29 cellular contexts compared by ENCODE assay signal in the genomic region with DNA sequence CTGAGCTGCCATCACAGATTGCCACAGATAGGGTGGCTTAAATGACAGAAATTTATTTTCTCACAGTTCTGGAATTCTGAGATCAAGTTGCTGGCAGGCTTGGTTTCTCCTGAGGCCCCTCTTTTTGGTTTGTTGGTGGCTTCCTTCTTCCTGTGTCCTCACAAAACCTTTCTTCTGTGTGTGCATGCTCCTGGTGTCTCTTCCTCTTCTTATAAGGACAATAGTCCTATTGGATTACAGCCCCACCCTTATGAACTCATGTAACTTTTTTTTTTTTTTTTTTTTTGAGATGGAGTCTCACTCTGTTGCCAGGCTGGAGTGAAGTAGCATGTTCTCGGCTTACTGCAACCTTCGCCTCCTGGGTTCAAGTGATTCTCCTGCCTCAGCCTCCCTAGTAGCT. TPM values are rescaled to one million over a fixed set of nuclear protein-coding genes. Genes with fewer than 3 reads are reported as not detected.
"Had no signal": no experiment of that assay in that cellular context is flagged by ENCODE, and none has a peak within 500 bp of the region (broad histone marks: within the 10 kb centered on the region; RNA-seq: fewer than 3 reads in every experiment).

No MANE protein-coding gene starts in this region.

- H3K4me1 Mint-ChIP-seq: activated CD4-positive, alpha-beta memory T cell treated with anti-CD3 and anti-CD28 coated beads, Interleukin-2, amount 10 ng/mL, durations not matched to agents 7 days and 5 days; activated CD4-positive, alpha-beta T cell treated with anti-CD3 and anti-CD28 coated beads, Interleukin-2, amount 10 ng/mL, durations not matched to agents 7 days and 5 days; activated naive CD4-positive, alpha-beta T cell treated with anti-CD3 and anti-CD28 coated beads, Interleukin-2, amount 50 U/mL, for 24 hours; activated naive CD8-positive, alpha-beta T cell treated with anti-CD3 and anti-CD28 coated beads, Interleukin-2, amount 50 U/mL, for 24 hours; activated T-helper 17 cell treated with anti-CD3 and anti-CD28 coated beads, Interleukin-2, amount 50 U/mL, for 72 hours; central memory CD8-positive, alpha-beta T cell; natural killer cell had no signal

- DNase-seq: activated CD4-positive, alpha-beta memory T cell treated with anti-CD3 and anti-CD28 coated beads, Interleukin-2, amount 10 ng/mL, durations not matched to agents 7 days and 5 days; activated CD4-positive, alpha-beta T cell treated with anti-CD3 and anti-CD28 coated beads, Interleukin-2, amount 10 ng/mL, durations not matched to agents 7 days and 5 days; activated naive CD8-positive, alpha-beta T cell treated with anti-CD3 and anti-CD28 coated beads, Interleukin-2, amount 50 U/mL, for 24 hours; activated T-cell treated with anti-CD3 and anti-CD28 coated beads, Interleukin-2, amount 50 U/mL, for 4 hours; dermis blood vessel endothelial cell; effector CD4-positive, alpha-beta T cell; glutamatergic neuron; left ventricle myocardium inferior; midbrain; natural killer cell; occipital lobe; stimulated activated CD4-positive, alpha-beta T cell treated with anti-CD3 and anti-CD28 coated beads, Interleukin-2, amount 100 ng/mL, for 48 hours; stimulated activated naive CD8-positive, alpha-beta T cell treated with anti-CD3 and anti-CD28 coated beads, Interleukin-15, Interleukin-2, amounts not matched to agents 100 U/mL and 50 U/mL, for 24 hours; T1000; testis; transverse colon; uterus; WERI-Rb-1 had no signal

- ATAC-seq: activated CD4-positive, CD25-positive, alpha-beta regulatory T cell treated with anti-CD3 and anti-CD28 coated beads, Interleukin-2, amount 50 U/mL, for 24 hours; activated naive CD8-positive, alpha-beta T cell treated with anti-CD3 and anti-CD28 coated beads, Interleukin-2, amount 50 U/mL, for 24 hours; activated T-cell treated with anti-CD3 and anti-CD28 coated beads, Interleukin-2, amount 50 U/mL, for 4 hours; activated T-helper 17 cell treated with anti-CD3 and anti-CD28 coated beads, Interleukin-2, amount 50 U/mL, for 72 hours; natural killer cell; stimulated activated naive CD8-positive, alpha-beta T cell treated with anti-CD3 and anti-CD28 coated beads, Interleukin-15, Interleukin-2, amounts not matched to agents 100 U/mL and 50 U/mL, for 24 hours had no signal

- H3K27ac Mint-ChIP-seq: activated CD4-positive, alpha-beta memory T cell treated with anti-CD3 and anti-CD28 coated beads, Interleukin-2, amount 10 ng/mL, durations not matched to agents 7 days and 5 days; activated CD4-positive, alpha-beta T cell treated with anti-CD3 and anti-CD28 coated beads, Interleukin-2, amount 10 ng/mL, durations not matched to agents 7 days and 5 days; activated naive CD4-positive, alpha-beta T cell treated with anti-CD3 and anti-CD28 coated beads, Interleukin-2, amount 50 U/mL, for 24 hours; activated naive CD8-positive, alpha-beta T cell treated with anti-CD3 and anti-CD28 coated beads, Interleukin-2, amount 50 U/mL, for 24 hours; activated T-helper 17 cell treated with anti-CD3 and anti-CD28 coated beads, Interleukin-2, amount 50 U/mL, for 72 hours; natural killer cell; neural progenitor cell; T-helper 1 cell treated with Interleukin-12 subunit alpha and Interleukin-12 subunit beta and Interleukin-4 antibody, amounts not matched to agents 30 μg/mL and 1 μg/mL, for 36 hours had no signal

- H3K4me1 ChIP-seq: left ventricle myocardium inferior, uterus had no signal

- H3K4me3 ChIP-seq: left ventricle myocardium inferior, neural progenitor cell, right atrium auricular region, testis, transverse colon, uterus had no signal

- H3K9me3 ChIP-seq: right atrium auricular region, testis, uterus had no signal

- H3K36me3 Mint-ChIP-seq: activated naive CD4-positive, alpha-beta T cell treated with anti-CD3 and anti-CD28 coated beads, Interleukin-2, amount 50 U/mL, for 24 hours had no signal

- H3K27me3 ChIP-seq: neural progenitor cell, right atrium auricular region, testis, transverse colon, uterus had no signal

- H3K36me3 ChIP-seq: left ventricle myocardium inferior, neural progenitor cell, right atrium auricular region, transverse colon, uterus, WERI-Rb-1 had no signal

- FAIRE-seq: bronchial epithelial cell, colon, frontal cortex, islet of Langerhans had no signal

- H3K4me3 Mint-ChIP-seq: activated CD4-positive, alpha-beta memory T cell treated with anti-CD3 and anti-CD28 coated beads, Interleukin-2, amount 10 ng/mL, durations not matched to agents 7 days and 5 days; activated CD4-positive, alpha-beta T cell treated with anti-CD3 and anti-CD28 coated beads, Interleukin-2, amount 10 ng/mL, durations not matched to agents 7 days and 5 days; activated naive CD4-positive, alpha-beta T cell treated with anti-CD3 and anti-CD28 coated beads, Interleukin-2, amount 50 U/mL, for 24 hours; activated naive CD8-positive, alpha-beta T cell treated with anti-CD3 and anti-CD28 coated beads, Interleukin-2, amount 50 U/mL, for 24 hours; activated T-cell treated with anti-CD3 and anti-CD28 coated beads, Interleukin-2, amount 50 U/mL, for 4 hours; activated T-helper 17 cell treated with anti-CD3 and anti-CD28 coated beads, Interleukin-2, amount 50 U/mL, for 72 hours; central memory CD8-positive, alpha-beta T cell; natural killer cell; neural progenitor cell; T-helper 1 cell treated with Interleukin-12 subunit alpha and Interleukin-12 subunit beta and Interleukin-4 antibody, amounts not matched to agents 30 μg/mL and 1 μg/mL, for 36 hours had no signal

- H3K27ac ChIP-seq: left ventricle myocardium inferior, neural progenitor cell, right atrium auricular region, testis, uterus, WERI-Rb-1 had no signal

RNA-seq across cellular contexts. Expression of a gene that starts 41.0 kb away (rescaled TPM):
- total RNA-seq: activated CD4-positive, alpha-beta T cell treated with anti-CD3 and anti-CD28 coated beads, Interleukin-2, amount 10 ng/mL, durations not matched to agents 7 days and 5 days; activated T-helper 17 cell treated with anti-CD3 and anti-CD28 coated beads, Interleukin-2, amount 50 U/mL, for 72 hours had no signal
